ENCODE assay signal across 22 cellular contexts in genomic region chr2:99816908-99817307, GRCh38.
DNase-seq lines count a peak whose midpoint lies in the region; ATAC-seq, FAIRE-seq and TF ChIP-seq lines count a peak whose summit lies in the region.
"Had no signal": no experiment of that assay in that cellular context is flagged by ENCODE, and none has a peak within 500 bp of the region (broad histone marks: within the 10 kb centered on the region; RNA-seq: fewer than 3 reads in every experiment).

No MANE protein-coding gene starts in this region.

- H3K9me3 Mint-ChIP-seq in endodermal cell, result peaks cover 2% of the 10 kb centered on the region
- peaks cover 20% of the 10 kb centered on the region for H3K9me3 Mint-ChIP-seq in osteocyte (ENCODE audit: unreplicated experiment)
- H3K9me3 Mint-ChIP-seq: CD4-positive, alpha-beta T cell; GM23338; HFFc6; IgD-negative memory B cell had no signal

- CTCF ChIA-PET in PC-3 (lab: Charles Lee), result no interaction called here
- CTCF ChIA-PET in K562 (lab: Yijun Ruan, JAX; ENCODE audit: low intra/inter-chr PET ratio), result interaction anchor here (1.4 kb wide), 1 partner anchor 258 kb away, joined by 3 read pairs; no protein-coding TSS in a partner anchor

- DNase-seq in PC-3 (peak; percentile 5), K562 (ENCODE audit: extremely low read depth in 1 of 4, low spot score in 3 of 4) (no peak), endodermal cell (no peak), osteocyte (ENCODE audit: extremely low spot score, unreplicated experiment) (peak; percentile 56), HCEC 1CT (no peak), NCI-H1436 (lab: John Stamatoyannopoulos, UW) (no peak)
- DNase-seq: ACHN; Caco-2; CD4-positive, alpha-beta T cell; HFFc6; KG1 had no signal

- POLR2A ChIA-PET in PC-3 (lab: Charles Lee; ENCODE audit: unreplicated experiment), result no interaction called here
- POLR2A ChIA-PET in K562 (lab: Yijun Ruan, JAX), result no interaction called here

- H3K4me1 ChIP-seq in PC-3 (ENCODE audit: insufficient read depth, low read length), result peaks cover 12% of the 10 kb centered on the region
- H3K4me1 ChIP-seq in K562 (replicated peaks in 1 of 2; ENCODE audit: control insufficient read depth in 2 of 2, insufficient read depth in 2 of 2, low read length in 2 of 2), result no peaks in the 10 kb centered on the region
- no peaks in the 10 kb centered on the region for H3K4me1 ChIP-seq in endodermal cell (ENCODE audit: control insufficient read depth, insufficient read depth, low read length)
- H3K4me1 ChIP-seq: Caco-2 had no signal

- H3K9me2 ChIP-seq in PC-3 (replicated peaks; ENCODE audit: low read length), result no peaks in the 10 kb centered on the region

- no peaks in the 10 kb centered on the region for H3K36me3 ChIP-seq in PC-3 (ENCODE audit: low read depth, low read length)
- H3K36me3 ChIP-seq in K562 (ENCODE audit: control insufficient read depth, insufficient read depth, low read length), result no peaks in the 10 kb centered on the region
- H3K36me3 ChIP-seq in endodermal cell (ENCODE audit: control insufficient read depth, insufficient read depth, low read length), result no peaks in the 10 kb centered on the region

- in situ Hi-C loops in K562 (cut with MboI), result loop anchor here (25.0 kb wide), 1 partner anchor 255 kb away; no protein-coding TSS in a partner anchor

- H3K27me3 Mint-ChIP-seq in endodermal cell (ENCODE audit: insufficient read depth) (peaks cover 2% of the 10 kb centered on the region), osteocyte (ENCODE audit: unreplicated experiment) (no peaks in the 10 kb centered on the region)
- H3K27me3 Mint-ChIP-seq: CD4-positive, alpha-beta T cell; IgD-negative memory B cell had no signal

- TF ChIP-seq CTCF in PC-3 (conservative IDR thresholded peaks at IDR 0.05; ENCODE audit: low read depth, low read length) (no peak), K562 (IDR thresholded peaks at IDR 0.05 in 2 of 3, conservative IDR thresholded peaks at IDR 0.05 in 1 of 3; ENCODE audit: insufficient read depth in 2 of 3, low read depth in 1 of 3, low read length in 3 of 3) (peak in 2 of 3 experiments; percentile 16 to 18; a peak in 1 of 6 replicates), endodermal cell (conservative IDR thresholded peaks at IDR 0.05) (peak; percentile 24), osteocyte (IDR thresholded peaks at IDR 0.05) (no peak)

- H3K4me1 Mint-ChIP-seq in endodermal cell (no peaks in the 10 kb centered on the region), osteocyte (ENCODE audit: unreplicated experiment) (peaks cover 31% of the 10 kb centered on the region)

- H3K27me3 ChIP-seq in PC-3 (ENCODE audit: low read length), result no peaks in the 10 kb centered on the region
- H3K27me3 ChIP-seq in K562 (ENCODE audit: control insufficient read depth in 2 of 2, insufficient read depth in 2 of 2, low read length in 2 of 2), result peaks cover 3 to 18% of the 10 kb centered on the region in 2 experiments
- no peaks in the 10 kb centered on the region for H3K27me3 ChIP-seq in endodermal cell (ENCODE audit: control insufficient read depth, insufficient read depth, low read length, poor library complexity, severe bottlenecking)

- no peaks in the 10 kb centered on the region for H3K9me1 ChIP-seq in K562 (ENCODE audit: control insufficient read depth, insufficient read depth, low read length)

- H2AFZ ChIP-seq in PC-3 (ENCODE audit: low read length) (no peak overlapping the region), K562 (ENCODE audit: low read depth, low read length) (no peak overlapping the region)
- H2AFZ ChIP-seq: GM23338 had no signal

- H4K20me1 ChIP-seq in PC-3 (ENCODE audit: low read length) (no peaks in the 10 kb centered on the region), K562 (replicated peaks; ENCODE audit: control insufficient read depth, insufficient read depth, low read length) (no peaks in the 10 kb centered on the region)

- intact Hi-C loops in PC-3 (cut with micrococcal nuclease) (loop anchor here (10.0 kb wide), 1 partner anchor 158 kb away; no protein-coding TSS in a partner anchor), K562 (cut with micrococcal nuclease) (no loop called here)

- H3K9ac ChIP-seq in PC-3 (ENCODE audit: low read length) (no peak overlapping the region), K562 (ENCODE audit: insufficient read depth in 1 of 2, low read depth in 2 of 2, low read length in 2 of 2) (no peak overlapping the region), endodermal cell (ENCODE audit: extremely low read depth, low read length, poor library complexity, severe bottlenecking) (no peak overlapping the region)

- H3K9me3 ChIP-seq in PC-3 (ENCODE audit: low read length) (no peaks in the 10 kb centered on the region), K562 (replicated peaks; ENCODE audit: control insufficient read depth, insufficient read depth, low read depth, low read length) (no peaks in the 10 kb centered on the region), endodermal cell (ENCODE audit: control insufficient read depth, low read length) (no peaks in the 10 kb centered on the region)
- H3K9me3 ChIP-seq: Caco-2 had no signal

- H3K27ac Mint-ChIP-seq in endodermal cell (no peak overlapping the region), osteocyte (ENCODE audit: unreplicated experiment) (no peak overlapping the region)
- H3K27ac Mint-ChIP-seq: CD4-positive, alpha-beta T cell; GM23338; HFFc6 had no signal

- H3K36me3 Mint-ChIP-seq in endodermal cell (ENCODE audit: low read depth) (no peaks in the 10 kb centered on the region), osteocyte (ENCODE audit: unreplicated experiment) (peaks cover 47% of the 10 kb centered on the region)

- H3K4me2 ChIP-seq in PC-3 (ENCODE audit: low read length), result no peak overlapping the region
- no peak overlapping the region for H3K4me2 ChIP-seq in K562 (ENCODE audit: insufficient read depth, low read length)
- H3K4me2 ChIP-seq: GM23338 had no signal

- H3K79me2 ChIP-seq in PC-3 (ENCODE audit: low read length) (no peaks in the 10 kb centered on the region), K562 (ENCODE audit: control insufficient read depth, insufficient read depth, low read length) (no peaks in the 10 kb centered on the region)

- BruUV-seq in PC-3 (replicated peaks; lab: Mats Ljungman, UMichigan) (no TSS peak), K562 (replicated peaks; lab: Mats Ljungman, UMichigan) (no TSS peak)

- TF ChIP-seq POLR2A in K562 (conservative IDR thresholded peaks at IDR 0.05), result no peak

- H3F3A ChIP-seq in PC-3 (ENCODE audit: low read length, unreplicated experiment), result no peaks in the 10 kb centered on the region

- H3K4me3 Mint-ChIP-seq in endodermal cell (no peak overlapping the region), osteocyte (ENCODE audit: unreplicated experiment) (no peak overlapping the region)
- H3K4me3 Mint-ChIP-seq: CD4-positive, alpha-beta T cell; GM23338; HFFc6; IgD-negative memory B cell had no signal

- H3K4me3 ChIP-seq in PC-3 (ENCODE audit: low read length) (no peak overlapping the region), K562 (no peak overlapping the region), endodermal cell (ENCODE audit: low read length) (no peak overlapping the region)
- H3K4me3 ChIP-seq: GM23338 had no signal

- FAIRE-seq in K562 (lab: Jason Lieb, UNC), result no peak
- FAIRE-seq: A204.1, D721Med, GM12891, H54, HTR-8/SVneo had no signal

- H3K27ac ChIP-seq in PC-3 (ENCODE audit: low read length), result no peak overlapping the region
- H3K27ac ChIP-seq in K562 (ENCODE audit: extremely low read depth, low read depth, low read length), result no peak overlapping the region
- H3K27ac ChIP-seq in endodermal cell (ENCODE audit: low read depth, low read length), result no peak overlapping the region
- H3K27ac ChIP-seq: C4-2B had no signal

- ATAC-seq in PC-3 (no peak), K562 (no peak), GM21529 (IDR thresholded peaks at IDR 0.05; ENCODE audit: unreplicated experiment) (no peak), GM19035 (IDR thresholded peaks at IDR 0.05; ENCODE audit: unreplicated experiment) (no peak)
- ATAC-seq: GM23338, HCT116 had no signal

- no peak for TF ChIP-seq EP300 in K562 (IDR thresholded peaks at IDR 0.05; ENCODE audit: low read length)

- TF ChIP-seq RAD21 in K562 (CRISPR knock-in tag; conservative IDR thresholded peaks at IDR 0.05 in 1 of 2, IDR thresholded peaks at IDR 0.05 in 1 of 2), result peak in 1 of 2 experiments; percentile 45; a peak in 2 of 4 replicates

- 0% methylated on average over 5 of the region's 5 CpGs for WGBS in K562 (ENCODE audit: insufficient coverage, low coverage, missing lambda C conversion rate)
- WGBS in endodermal cell (ENCODE audit: insufficient coverage in 1 of 2, insufficient read length in 1 of 2), 2 experiments, result 88 to 96% methylated on average over 5 of the region's 5 CpGs

TF ChIP-seq in K562, 482 proteins besides CTCF, POLR2A, EP300 and RAD21:
- TF ChIP-seq MXI1 (IDR thresholded peaks at IDR 0.05; ENCODE audit: low read depth, low read length) (no peak), U2AF2 (optimal IDR thresholded peaks at IDR 0.05; ENCODE audit: low read depth, low read length) (no peak), PBX2 (CRISPR knock-in tag; IDR thresholded peaks at IDR 0.05; ENCODE audit: low read depth) (no peak), PBX2 (tag; conservative IDR thresholded peaks at IDR 0.05; ENCODE audit: low read depth) (peak; percentile 56), KAT7 (CRISPR knock-in tag; IDR thresholded peaks at IDR 0.05; ENCODE audit: borderline replicate concordance) (no peak), ZNF766 (CRISPR knock-in tag; conservative IDR thresholded peaks at IDR 0.05) (no peak)
TF ChIP-seq in K562: peak in this region for 1.

Comparison
In these comparisons a context has a peak if more than half of its experiments do, and no peak if none do; other contexts are left out.
1. DNase-seq: peak in PC-3 (single experiment) and osteocyte (single experiment); none in K562 (0 of 4), endodermal cell (single experiment), HCEC 1CT (single experiment) and NCI-H1436 (single experiment).
2. CTCF ChIP-seq: peak in K562 (2 of 3) and endodermal cell (single experiment); none in PC-3 (single experiment) and osteocyte (single experiment).